In genomic region chr7:76292206-76292573, GRCh38 we compare ENCODE assay signal across 8 cellular contexts. TPM values are rescaled to one million over a fixed set of nuclear protein-coding genes. Genes with fewer than 3 reads are reported as not detected.
DNase-seq lines count a peak whose midpoint lies in the region; ATAC-seq and TF ChIP-seq lines count a peak whose summit lies in the region.

No MANE protein-coding gene starts in this region.

- no peaks in the 10 kb centered on the region for H3K36me3 ChIP-seq in SJCRH30

- no peaks in the 10 kb centered on the region for H3K36me3 Mint-ChIP-seq in stimulated activated effector memory CD8-positive, alpha-beta T cell treated with anti-CD3 and anti-CD28 coated beads, Interleukin-12 subunit alpha, Interleukin-12 subunit beta, amount 100 ng/mL, for 72 hours

- TF ChIP-seq POLR2A in erythroblast (IDR thresholded peaks at IDR 0.05; ENCODE audit: low read length): no peak

- H3K4me1 ChIP-seq in SJCRH30: peaks cover 20% of the 10 kb centered on the region

- H3K27me3 ChIP-seq in SJCRH30: no peaks in the 10 kb centered on the region

- H3K27ac Mint-ChIP-seq in stimulated activated effector memory CD8-positive, alpha-beta T cell treated with anti-CD3 and anti-CD28 coated beads, Interleukin-12 subunit alpha, Interleukin-12 subunit beta, amount 100 ng/mL, for 72 hours: peak overlapping the region; percentile 40

- no peaks in the 10 kb centered on the region for H3K9me3 Mint-ChIP-seq in stimulated activated effector memory CD8-positive, alpha-beta T cell treated with anti-CD3 and anti-CD28 coated beads, Interleukin-12 subunit alpha, Interleukin-12 subunit beta, amount 100 ng/mL, for 72 hours

- ATAC-seq in GM21786 (IDR thresholded peaks at IDR 0.05; ENCODE audit: unreplicated experiment): peak; percentile 19
- ATAC-seq in stimulated activated effector memory CD8-positive, alpha-beta T cell treated with anti-CD3 and anti-CD28 coated beads, Interleukin-12 subunit alpha, Interleukin-12 subunit beta, amount 100 ng/mL, for 72 hours: peak; percentile 0

- no peak for DNase-seq in SJCRH30
- DNase-seq in foreskin fibroblast: peak in 1 of 2 donors; percentile 58
- no peak for DNase-seq in stimulated activated effector memory CD8-positive, alpha-beta T cell treated with anti-CD3 and anti-CD28 coated beads, Interleukin-12 subunit alpha, Interleukin-12 subunit beta, amount 100 ng/mL, for 72 hours (ENCODE audit: low spot score in 2 of 2)
- DNase-seq in HK-2 (ENCODE audit: unreplicated experiment): no peak
- no peak for DNase-seq in erythroblast (lab: John Stamatoyannopoulos, UW)
- no peak for DNase-seq in NCI-H1417 (lab: John Stamatoyannopoulos, UW)
- DNase-seq in COR-L47 (lab: John Stamatoyannopoulos, UW): no peak

- no peak overlapping the region for H3K4me3 Mint-ChIP-seq in stimulated activated effector memory CD8-positive, alpha-beta T cell treated with anti-CD3 and anti-CD28 coated beads, Interleukin-12 subunit alpha, Interleukin-12 subunit beta, amount 100 ng/mL, for 72 hours

- peaks cover 20% of the 10 kb centered on the region for H3K4me1 Mint-ChIP-seq in stimulated activated effector memory CD8-positive, alpha-beta T cell treated with anti-CD3 and anti-CD28 coated beads, Interleukin-12 subunit alpha, Interleukin-12 subunit beta, amount 100 ng/mL, for 72 hours

- peak overlapping the region; percentile 51 for H3K4me3 ChIP-seq in SJCRH30
- H3K4me3 ChIP-seq in foreskin fibroblast (ENCODE audit: low read depth in 1 of 2, low read length in 2 of 2): peak overlapping the region; percentile 29 to 35

- peak overlapping the region; percentile 66 for H3K27ac ChIP-seq in SJCRH30

- no peak for TF ChIP-seq CTCF in foreskin fibroblast (IDR thresholded peaks at IDR 0.05; ENCODE audit: low read depth, low read length)

- no peaks in the 10 kb centered on the region for H3K9me3 ChIP-seq in SJCRH30 (replicated peaks)

RNA-seq across cellular contexts. Expression of gene HSPB1, which starts 10.3 kb away (rescaled TPM):
- 116 and 118 TPM in 2 replicates for total RNA-seq in SJCRH30 (2014; rRNA removed; shearing (Covaris generic))
